In the genomic region with DNA sequence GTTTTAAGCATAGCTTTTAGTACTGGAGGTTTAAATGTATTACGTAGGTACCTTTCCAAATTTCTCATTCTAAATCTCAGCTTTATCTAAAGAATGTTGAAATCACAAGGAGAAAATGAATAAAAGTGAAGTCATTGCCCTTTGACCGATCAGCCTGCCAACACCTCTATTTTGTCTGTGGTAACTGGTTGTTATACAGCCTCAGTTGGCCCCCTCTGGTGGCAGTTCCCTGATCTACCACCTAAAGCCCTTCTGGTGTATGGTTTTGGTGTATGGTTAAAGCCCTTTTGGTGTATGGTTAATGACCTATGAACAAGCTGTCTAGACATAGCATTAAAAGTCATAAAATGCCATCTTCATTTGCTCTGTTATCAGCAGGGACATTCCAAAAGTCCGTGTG, we compare ENCODE assay signal across 8 cellular contexts.
A peak's percentile ranks its signal among the peaks of the same experiment; 100 is the strongest.
DNase-seq lines count a peak whose midpoint lies in the region; ATAC-seq, FAIRE-seq and TF ChIP-seq lines count a peak whose summit lies in the region.

No MANE protein-coding gene starts in this region.

- H3K4me3 ChIP-seq in dorsolateral prefrontal cortex, result no peak overlapping the region
- no peak overlapping the region for H3K4me3 ChIP-seq in sigmoid colon

- peak; percentile 48 for DNase-seq in AG20443 (ENCODE audit: low spot score)
- DNase-seq in GM18507 (ENCODE audit: extremely low spot score, insufficient read length, low read depth), result no peak
- peak; percentile 5 for DNase-seq in NCI-H510A (lab: John Stamatoyannopoulos, UW)
- peak in 2 of 10 donors; percentile 14 to 38 for DNase-seq in dorsolateral prefrontal cortex
- DNase-seq in myocyte (ENCODE audit: low read depth), result peak; percentile 63
- DNase-seq in sigmoid colon, result no peak
- DNase-seq in activated gamma-delta T cell treated with Interleukin-2 at 50 U/mL for 16 hours, result no peak

- H3K27ac ChIP-seq in dorsolateral prefrontal cortex (no peak overlapping the region), sigmoid colon (no peak overlapping the region)

- intact Hi-C loops in dorsolateral prefrontal cortex (cut with DNase I) (no loop called here), sigmoid colon (cut with DNase I) (no loop called here)

- H3K27me3 ChIP-seq in dorsolateral prefrontal cortex (no peaks in the 10 kb centered on the region), sigmoid colon (no peaks in the 10 kb centered on the region)

- peak; percentile 68 for FAIRE-seq in GM18507 (lab: Jason Lieb, UNC)

- H3K9me3 ChIP-seq in sigmoid colon, result peaks cover 0 to 4% (median 0%) of the 10 kb centered on the region in 4 donors

- TF ChIP-seq EP300 in sigmoid colon (IDR thresholded peaks at IDR 0.05), result no peak

- ATAC-seq in HG03060 (IDR thresholded peaks at IDR 0.05; ENCODE audit: low read depth, unreplicated experiment), result peak; percentile 47

- TF ChIP-seq CTCF in dorsolateral prefrontal cortex (IDR thresholded peaks at IDR 0.05 in 54 of 56, conservative IDR thresholded peaks at IDR 0.05 in 2 of 56; ENCODE audit: low read depth in 1 of 56, partially characterized antibody in 56 of 56) (peak in 43 of 56 donors; percentile 15 to 53 (median 33)), sigmoid colon (IDR thresholded peaks at IDR 0.05) (no peak)

- no peak for TF ChIP-seq POLR2A in sigmoid colon (IDR thresholded peaks at IDR 0.05)

- no peaks in the 10 kb centered on the region for H3K4me1 ChIP-seq in sigmoid colon

- H3K36me3 ChIP-seq in sigmoid colon, result no peaks in the 10 kb centered on the region

- 14 to 55% methylated on average over 3 of the region's 3 CpGs for WGBS in sigmoid colon, 2 donors

Comparison
In these comparisons a context has a peak if more than half of its experiments do, and no peak if none do; other contexts are left out.
1. DNase-seq: peak in AG20443 (single experiment), NCI-H510A (single experiment) and myocyte (single experiment); none in GM18507 (single experiment), sigmoid colon (single experiment) and activated gamma-delta T cell treated with Interleukin-2 at 50 U/mL for 16 hours (single experiment).
2. CTCF ChIP-seq: peak in dorsolateral prefrontal cortex (43 of 56); none in sigmoid colon (0 of 4).